Comparison of ENCODE assay signal across 21 cellular contexts in genomic region chr4:122300776-122301175, GRCh38.
DNase-seq lines count a peak whose midpoint lies in the region; FAIRE-seq and TF ChIP-seq lines count a peak whose summit lies in the region.
"Had no signal": no experiment of that assay in that cellular context is flagged by ENCODE, and none has a peak within 500 bp of the region (broad histone marks: within the 10 kb centered on the region; RNA-seq: fewer than 3 reads in every experiment).

No MANE protein-coding gene starts in this region.

- dilution Hi-C loops in endothelial cell of umbilical vein (cut with MboI; ENCODE audit: extremely low pct_ligation_motif_present, low sequenced_read_pairs), result no loop called here

- no peak overlapping the region for H3K4me3 ChIP-seq in Caco-2 (ENCODE audit: low read depth, low read length)
- no peak overlapping the region for H3K4me3 ChIP-seq in endothelial cell of umbilical vein (replicated peaks in 1 of 3; ENCODE audit: insufficient read depth in 1 of 3, low read depth in 1 of 3, low read length in 3 of 3)
- H3K4me3 ChIP-seq: tibial artery had no signal

- H3K9me3 ChIP-seq in Caco-2, result no peaks in the 10 kb centered on the region
- H3K9me3 ChIP-seq in endothelial cell of umbilical vein (replicated peaks; ENCODE audit: control insufficient read depth, insufficient read depth, low read length), result no peaks in the 10 kb centered on the region
- H3K9me3 ChIP-seq: tibial artery had no signal

- TF ChIP-seq CTCF in Caco-2 (IDR thresholded peaks at IDR 0.05; ENCODE audit: insufficient read depth in 1 of 2, low read depth in 1 of 2, low read length in 1 of 2, severe bottlenecking in 1 of 2, unreplicated experiment in 1 of 2) (peak; percentile 19 to 34), LNCAP (IDR thresholded peaks at IDR 0.05) (peak; percentile 21; the same call in 1 of the 2 replicates), endothelial cell of umbilical vein (IDR thresholded peaks at IDR 0.05; ENCODE audit: extremely low read depth in 1 of 2, insufficient read depth in 1 of 2, low read depth in 1 of 2, low read length in 2 of 2) (peak; percentile 4), progenitor cell of endocrine pancreas (IDR thresholded peaks at IDR 0.05; ENCODE audit: unreplicated experiment) (peak; percentile 38)

- H3K27ac ChIP-seq in endothelial cell of umbilical vein (ENCODE audit: insufficient read depth, low read depth, low read length), result no peak overlapping the region
- H3K27ac ChIP-seq: HL-60, tibial artery had no signal

- H3K9ac ChIP-seq in endothelial cell of umbilical vein (replicated peaks; ENCODE audit: extremely low read depth, insufficient read depth, low read length), result no peak overlapping the region

- no TSS peak for BruUV-seq in Caco-2 (replicated peaks; lab: Mats Ljungman, UMichigan)
- BruUV-seq in endothelial cell of umbilical vein (replicated peaks; lab: Mats Ljungman, UMichigan), result no TSS peak

- no peak overlapping the region for H3K4me2 ChIP-seq in endothelial cell of umbilical vein (ENCODE audit: insufficient read depth, low read length)

- CTCF ChIA-PET in Caco-2 (lab: Charles Lee), result no interaction called here
- CTCF ChIA-PET in endothelial cell of umbilical vein (lab: Charles Lee), result interaction anchor here (1.3 kb wide), 1 partner anchor 46 kb away, joined by 3 read pairs; no protein-coding TSS in a partner anchor

- H4K20me1 ChIP-seq in endothelial cell of umbilical vein (replicated peaks; ENCODE audit: control insufficient read depth, extremely low read depth, insufficient read depth, low read length), result no peaks in the 10 kb centered on the region

- H3K79me2 ChIP-seq in endothelial cell of umbilical vein (ENCODE audit: control insufficient read depth, insufficient read depth, low read length), result no peaks in the 10 kb centered on the region

- H3K9me1 ChIP-seq in endothelial cell of umbilical vein (replicated peaks; ENCODE audit: control insufficient read depth, extremely low read depth, insufficient read depth, low read length), result no peaks in the 10 kb centered on the region

- DNase-seq in Caco-2, result no peak
- DNase-seq in endothelial cell of umbilical vein (ENCODE audit: low read depth, low spot score), result no peak
- no peak for DNase-seq in progenitor cell of endocrine pancreas (ENCODE audit: low spot score, unreplicated experiment)
- DNase-seq in activated naive CD4-positive, alpha-beta T cell treated with anti-CD3 and anti-CD28 coated beads, Interleukin-2, amount 50 U/mL, for 16 hours, result no peak
- no peak for DNase-seq in NCI-H524 (lab: John Stamatoyannopoulos, UW)
- no peak for DNase-seq in COR-L47 (lab: John Stamatoyannopoulos, UW)
- DNase-seq: activated CD4-positive, alpha-beta T cell treated with anti-CD3 and anti-CD28 coated beads for 48 hours; activated CD8-positive, alpha-beta memory T cell treated with anti-CD3 and anti-CD28 coated beads, Interleukin-2, amount 50 U/mL, for 48 hours; activated naive CD4-positive, alpha-beta T cell treated with Interleukin-2 at 50 U/mL for 16 hours; CD4-positive, alpha-beta T cell; head of caudate nucleus; NCI-H1092 treated with DMSO at 0.1 percent for 48 hours; NCI-H2107; NCI-H526 treated with DMSO at 0.1 percent for 48 hours; stimulated activated naive B cell treated with anti-CD40 and anti-IgM and Interleukin-4, amounts not matched to agents 10 μg/mL and 1 μg/mL and 100 μg/mL, for 72 hours; SW 1271; tibial artery had no signal

- H3K4me1 ChIP-seq in Caco-2, result peaks cover 4% of the 10 kb centered on the region; the same call in 1 of the 2 replicates
- no peaks in the 10 kb centered on the region for H3K4me1 ChIP-seq in endothelial cell of umbilical vein (ENCODE audit: control insufficient read depth, extremely low read depth, insufficient read depth, low read length)
- H3K4me1 ChIP-seq: tibial artery had no signal

- H3K4me3 Mint-ChIP-seq in Caco-2 (ENCODE audit: unreplicated experiment), result no peak overlapping the region
- H3K4me3 Mint-ChIP-seq in progenitor cell of endocrine pancreas (ENCODE audit: low read depth), result no peak overlapping the region
- H3K4me3 Mint-ChIP-seq: CD4-positive, alpha-beta T cell; dendritic cell treated with granulocyte-macrophage colony-stimulating factor and Interleukin-4, amounts not matched to agents 40 ng/mL and 50 ng/mL, for 4 days; natural killer cell treated with Interleukin-12 subunit alpha and Interleukin-12 subunit beta and Interleukin-15 and Interleukin-18, amount 100 ng/mL, for 72 hours; stimulated activated naive B cell treated with anti-CD40 and anti-IgM and Interleukin-4, amounts not matched to agents 10 μg/mL and 1 μg/mL and 100 μg/mL, for 72 hours had no signal

- H3K27me3 ChIP-seq in Caco-2 (replicated peaks; ENCODE audit: control insufficient read depth, insufficient read depth, low read length), result no peaks in the 10 kb centered on the region
- no peaks in the 10 kb centered on the region for H3K27me3 ChIP-seq in endothelial cell of umbilical vein (ENCODE audit: control insufficient read depth in 2 of 2, insufficient read depth in 2 of 2, low read length in 2 of 2)
- H3K27me3 ChIP-seq: tibial artery had no signal

- H3K9me3 Mint-ChIP-seq in Caco-2 (ENCODE audit: unreplicated experiment) (no peaks in the 10 kb centered on the region), progenitor cell of endocrine pancreas (ENCODE audit: low read depth) (peaks cover 9% of the 10 kb centered on the region)
- H3K9me3 Mint-ChIP-seq: CD4-positive, alpha-beta T cell; dendritic cell treated with granulocyte-macrophage colony-stimulating factor and Interleukin-4, amounts not matched to agents 40 ng/mL and 50 ng/mL, for 4 days; natural killer cell treated with Interleukin-12 subunit alpha and Interleukin-12 subunit beta and Interleukin-15 and Interleukin-18, amount 100 ng/mL, for 72 hours had no signal

- H3K4me1 Mint-ChIP-seq in Caco-2 (ENCODE audit: low read depth, unreplicated experiment) (peaks cover 20% of the 10 kb centered on the region), progenitor cell of endocrine pancreas (ENCODE audit: low read depth) (no peaks in the 10 kb centered on the region)
- H3K4me1 Mint-ChIP-seq: stimulated activated naive B cell treated with anti-CD40 and anti-IgM and Interleukin-4, amounts not matched to agents 10 μg/mL and 1 μg/mL and 100 μg/mL, for 72 hours had no signal

- H3K36me3 Mint-ChIP-seq in Caco-2 (ENCODE audit: insufficient read depth, unreplicated experiment), result peaks cover 25% of the 10 kb centered on the region
- peaks cover 17% of the 10 kb centered on the region for H3K36me3 Mint-ChIP-seq in progenitor cell of endocrine pancreas (ENCODE audit: insufficient read depth)

- H3K27me3 Mint-ChIP-seq in Caco-2 (ENCODE audit: insufficient read depth, unreplicated experiment), result no peaks in the 10 kb centered on the region
- no peaks in the 10 kb centered on the region for H3K27me3 Mint-ChIP-seq in progenitor cell of endocrine pancreas
- H3K27me3 Mint-ChIP-seq: CD4-positive, alpha-beta T cell; dendritic cell treated with granulocyte-macrophage colony-stimulating factor and Interleukin-4, amounts not matched to agents 40 ng/mL and 50 ng/mL, for 4 days; natural killer cell treated with Interleukin-12 subunit alpha and Interleukin-12 subunit beta and Interleukin-15 and Interleukin-18, amount 100 ng/mL, for 72 hours; stimulated activated naive B cell treated with anti-CD40 and anti-IgM and Interleukin-4, amounts not matched to agents 10 μg/mL and 1 μg/mL and 100 μg/mL, for 72 hours had no signal

- H3K27ac Mint-ChIP-seq in Caco-2 (ENCODE audit: unreplicated experiment), result no peak overlapping the region
- no peak overlapping the region for H3K27ac Mint-ChIP-seq in progenitor cell of endocrine pancreas
- H3K27ac Mint-ChIP-seq: CD4-positive, alpha-beta T cell; dendritic cell treated with granulocyte-macrophage colony-stimulating factor and Interleukin-4, amounts not matched to agents 40 ng/mL and 50 ng/mL, for 4 days; natural killer cell treated with Interleukin-12 subunit alpha and Interleukin-12 subunit beta and Interleukin-15 and Interleukin-18, amount 100 ng/mL, for 72 hours; stimulated activated naive B cell treated with anti-CD40 and anti-IgM and Interleukin-4, amounts not matched to agents 10 μg/mL and 1 μg/mL and 100 μg/mL, for 72 hours had no signal

- no peaks in the 10 kb centered on the region for H3K36me3 ChIP-seq in Caco-2 (ENCODE audit: control insufficient read depth, insufficient read depth, low read length)
- H3K36me3 ChIP-seq in endothelial cell of umbilical vein (ENCODE audit: control insufficient read depth in 2 of 2, extremely low read depth in 1 of 2, insufficient read depth in 2 of 2, low read length in 2 of 2), result no peaks in the 10 kb centered on the region

- H2AFZ ChIP-seq in endothelial cell of umbilical vein (ENCODE audit: low read depth, low read length), result no peak overlapping the region

- no peak for TF ChIP-seq POLR2A in endothelial cell of umbilical vein (IDR thresholded peaks at IDR 0.05; ENCODE audit: low read depth, low read length)

- POLR2A ChIA-PET in Caco-2 (lab: Charles Lee) (no interaction called here), endothelial cell of umbilical vein (lab: Charles Lee) (no interaction called here)

- intact Hi-C loops in Caco-2 (cut with micrococcal nuclease; ENCODE audit: unreplicated experiment), result no loop called here
- intact Hi-C loops in endothelial cell of umbilical vein (cut with micrococcal nuclease), result loop anchor here (10.0 kb wide), 1 partner anchor 634 kb away; no protein-coding TSS in a partner anchor

- FAIRE-seq in endothelial cell of umbilical vein (lab: Jason Lieb, UNC), result no peak

TF ChIP-seq in endothelial cell of umbilical vein, 7 proteins besides CTCF, POLR2A, EP300 and RAD21:
- TF ChIP-seq POLR2AphosphoS5 (IDR thresholded peaks at IDR 0.05; ENCODE audit: insufficient read depth, low read depth, low read length) (no peak), EZH2 (IDR thresholded peaks at IDR 0.05; ENCODE audit: borderline replicate concordance, low read depth, low read length, severe bottlenecking) (no peak), MAX (IDR thresholded peaks at IDR 0.05; ENCODE audit: insufficient read depth, insufficient read length) (no peak), GATA2 (IDR thresholded peaks at IDR 0.05; ENCODE audit: insufficient read depth, insufficient read length, low read depth, low read length) (no peak), JUN (IDR thresholded peaks at IDR 0.05; ENCODE audit: borderline replicate concordance, insufficient read depth, insufficient read length, low read depth) (no peak), MYC (IDR thresholded peaks at IDR 0.05; ENCODE audit: low read depth, low read length) (no peak), FOS (IDR thresholded peaks at IDR 0.05; ENCODE audit: borderline replicate concordance, insufficient read depth, low read length) (no peak)
